In genomic region chr7:27128776-27129728, GRCh38 we compare ENCODE assay signal across 10 cellular contexts. TPM values are rescaled to one million over a fixed set of nuclear protein-coding genes. Genes with fewer than 3 reads are reported as not detected.
A peak's percentile ranks its signal among the peaks of the same experiment; 100 is the strongest.
DNase-seq lines count a peak whose midpoint lies in the region; ATAC-seq, FAIRE-seq and TF ChIP-seq lines count a peak whose summit lies in the region.
"Had no signal": no experiment of that assay in that cellular context is flagged by ENCODE, and none has a peak within 500 bp of the region (broad histone marks: within the 10 kb centered on the region; RNA-seq: fewer than 3 reads in every experiment).

No MANE protein-coding gene starts in this region.

- dilution Hi-C loops in keratinocyte (cut with MboI; ENCODE audit: extremely low pct_ligation_motif_present, low sequenced_read_pairs) = no loop called here

- ATAC-seq in activated B cell treated with CpG ODN at 0.5 μM for 24 hours (ENCODE audit: low read depth) = no peak
- no peak for ATAC-seq in gastrocnemius medialis

- FAIRE-seq in keratinocyte (lab: Jason Lieb, UNC) = no peak

- H3K36me3 ChIP-seq in keratinocyte (ENCODE audit: control insufficient read depth in 2 of 2, extremely low read depth in 1 of 2, insufficient read depth in 2 of 2, low read length in 2 of 2) = no peaks in the 10 kb centered on the region
- no peaks in the 10 kb centered on the region for H3K36me3 ChIP-seq in gastrocnemius medialis
- H3K36me3 ChIP-seq in MM.1S (replicated peaks; ENCODE audit: insufficient read depth, low read length) = no peaks in the 10 kb centered on the region

- no peaks in the 10 kb centered on the region for H3K36me3 Mint-ChIP-seq in activated B cell treated with CpG ODN at 0.5 μM for 24 hours (ENCODE audit: low read depth)
- H3K36me3 Mint-ChIP-seq in osteocyte (ENCODE audit: unreplicated experiment) = no peaks in the 10 kb centered on the region

- H3F3A ChIP-seq in MM.1S (ENCODE audit: insufficient read depth, low read length) = no peaks in the 10 kb centered on the region

- H3K9me2 ChIP-seq in MM.1S (replicated peaks; ENCODE audit: insufficient read depth, low read length) = no peaks in the 10 kb centered on the region

- TF ChIP-seq CTCF in activated B cell treated with CpG ODN at 0.5 μM for 24 hours (IDR thresholded peaks at IDR 0.05) = no peak
- TF ChIP-seq CTCF in keratinocyte (optimal IDR thresholded peaks at IDR 0.05 in 1 of 3, IDR thresholded peaks at IDR 0.05 in 1 of 3, conservative IDR thresholded peaks at IDR 0.05 in 1 of 3; ENCODE audit: extremely low read depth in 1 of 3, insufficient read depth in 2 of 3, low read length in 3 of 3) = no peak
- TF ChIP-seq CTCF in gastrocnemius medialis (IDR thresholded peaks at IDR 0.05 in 4 of 5, conservative IDR thresholded peaks at IDR 0.05 in 1 of 5) = no peak
- TF ChIP-seq CTCF in osteocyte (IDR thresholded peaks at IDR 0.05) = no peak
- no peak for TF ChIP-seq CTCF in MM.1S (IDR thresholded peaks at IDR 0.05; ENCODE audit: low read length)

- peak overlapping the region; percentile 4 for H3K4me3 Mint-ChIP-seq in activated B cell treated with CpG ODN at 0.5 μM for 24 hours
- no peak overlapping the region for H3K4me3 Mint-ChIP-seq in osteocyte (ENCODE audit: unreplicated experiment)

- H3K9me1 ChIP-seq in keratinocyte (ENCODE audit: control insufficient read depth, extremely low read depth, insufficient read depth, low read length) = no peaks in the 10 kb centered on the region

- TF ChIP-seq POLR2A in gastrocnemius medialis (IDR thresholded peaks at IDR 0.05) = no peak

- H3K9me3 ChIP-seq in keratinocyte (ENCODE audit: control insufficient read depth, low read depth, low read length) (no peaks in the 10 kb centered on the region), gastrocnemius medialis (no peaks in the 10 kb centered on the region), MM.1S (replicated peaks; ENCODE audit: insufficient read depth, low read length) (no peaks in the 10 kb centered on the region)

- peaks cover 43% of the 10 kb centered on the region for H3K27me3 Mint-ChIP-seq in activated B cell treated with CpG ODN at 0.5 μM for 24 hours
- H3K27me3 Mint-ChIP-seq in osteocyte (ENCODE audit: unreplicated experiment) = peaks cover 90% of the 10 kb centered on the region

- H3K4me2 ChIP-seq in keratinocyte (ENCODE audit: control insufficient read depth, extremely low read depth, insufficient read depth, low read depth, low read length) (peak overlapping the region; percentile 72), MM.1S (ENCODE audit: low read depth, low read length) (no peak overlapping the region)

- no peak overlapping the region for H2AFZ ChIP-seq in keratinocyte (ENCODE audit: control insufficient read depth, low read length)
- H2AFZ ChIP-seq in MM.1S (ENCODE audit: low read length) = no peak overlapping the region

- no peaks in the 10 kb centered on the region for H4K20me1 ChIP-seq in keratinocyte (ENCODE audit: control insufficient read depth, extremely low read depth, insufficient read depth, low read length)
- no peaks in the 10 kb centered on the region for H4K20me1 ChIP-seq in MM.1S (ENCODE audit: insufficient read depth, low read length)

- H3K27me3 ChIP-seq in keratinocyte (ENCODE audit: control insufficient read depth, extremely low read depth, insufficient read depth, low read length) (no peaks in the 10 kb centered on the region), gastrocnemius medialis (no peaks in the 10 kb centered on the region), MM.1S (replicated peaks; ENCODE audit: insufficient read depth, low read length) (peaks cover 3% of the 10 kb centered on the region; the same call in 1 of the 2 replicates)

- H3K79me2 ChIP-seq in keratinocyte (ENCODE audit: control insufficient read depth, insufficient read depth, low read length) (peaks cover 10% of the 10 kb centered on the region), MM.1S (ENCODE audit: low read length) (no peaks in the 10 kb centered on the region)

- DNase-seq in ELF-1 (ENCODE audit: low read depth, low spot score) (peak; percentile 23), activated B cell treated with CpG ODN at 0.5 μM for 24 hours (no peak), keratinocyte (ENCODE audit: low read depth, low spot score) (no peak), gastrocnemius medialis (no peak), osteocyte (ENCODE audit: extremely low spot score, unreplicated experiment) (no peak), NCI-H2081 treated with DMSO at 0.1 percent for 48 hours (lab: John Stamatoyannopoulos, UW) (no peak), MM.1S (no peak), dedifferentiated amniotic fluid mesenchymal stem cell (ENCODE audit: extremely low spot score) (no peak)
- DNase-seq: activated T-cell treated with anti-CD3 and anti-CD28 coated beads, Interleukin-2, amount 50 U/mL, for 48 hours; KG1 had no signal

- H3K27ac Mint-ChIP-seq in activated B cell treated with CpG ODN at 0.5 μM for 24 hours (no peak overlapping the region), osteocyte (ENCODE audit: unreplicated experiment) (no peak overlapping the region)

- intact Hi-C loops in activated B cell treated with CpG ODN at 0.5 μM for 24 hours (cut with micrococcal nuclease) (no loop called here), gastrocnemius medialis (cut with DNase I; ENCODE audit: low total_unique reads) (loop anchor here (5.0 kb wide), 1 partner anchor 97 kb away; no protein-coding TSS in a partner anchor)

- H3K9me3 Mint-ChIP-seq in activated B cell treated with CpG ODN at 0.5 μM for 24 hours (no peaks in the 10 kb centered on the region), osteocyte (ENCODE audit: unreplicated experiment) (no peaks in the 10 kb centered on the region)

- H3K4me1 Mint-ChIP-seq in activated B cell treated with CpG ODN at 0.5 μM for 24 hours = no peaks in the 10 kb centered on the region
- peaks cover 2% of the 10 kb centered on the region for H3K4me1 Mint-ChIP-seq in osteocyte (ENCODE audit: unreplicated experiment)

- CTCF ChIA-PET in activated B cell treated with CpG ODN at 0.5 μM for 24 hours (lab: Charles Lee) = no interaction called here

- POLR2A ChIA-PET in activated B cell treated with CpG ODN at 0.5 μM for 24 hours (lab: Charles Lee) = no interaction called here

- H3K9ac ChIP-seq in keratinocyte (ENCODE audit: control insufficient read depth, extremely low read depth, insufficient read depth, low read length) = peak overlapping the region; percentile 77
- H3K9ac ChIP-seq in MM.1S (ENCODE audit: low read length) = no peak overlapping the region

- peak overlapping the region in 1 of 3 experiments; percentile 53 for H3K4me3 ChIP-seq in keratinocyte (ENCODE audit: control insufficient read depth in 2 of 3, extremely low read depth in 1 of 3, insufficient read depth in 2 of 3, low read depth in 1 of 3, low read length in 3 of 3)
- peak overlapping the region; percentile 60 to 90 (median 76) for H3K4me3 ChIP-seq in gastrocnemius medialis
- H3K4me3 ChIP-seq in MM.1S (ENCODE audit: low read length) = no peak overlapping the region

- H3K4me1 ChIP-seq in keratinocyte (ENCODE audit: control insufficient read depth, extremely low read depth, insufficient read depth, low read length) = peaks cover 15% of the 10 kb centered on the region
- H3K4me1 ChIP-seq in gastrocnemius medialis = peaks cover 49 to 62% of the 10 kb centered on the region in 2 donors
- H3K4me1 ChIP-seq in MM.1S (ENCODE audit: low read length) = no peaks in the 10 kb centered on the region

- H3K27ac ChIP-seq in keratinocyte (ENCODE audit: control insufficient read depth, insufficient read depth, low read length) (no peak overlapping the region), gastrocnemius medialis (peak overlapping the region; percentile 88 to 97 (median 95)), MM.1S (ENCODE audit: low read length) (no peak overlapping the region)

- in situ Hi-C loops in gastrocnemius medialis (cut with MboI; ENCODE audit: low sequenced_read_pairs in 4 of 4) = no loop called here

RNA-seq across cellular contexts. Expression of gene HOXA4, which starts 1.5 kb away (rescaled TPM):
- 0.17 and 0.40 TPM in 2 replicates for total RNA-seq in activated B cell treated with CpG ODN at 0.5 μM for 24 hours
- 0.40 to 1.8 TPM (median 1.5 TPM) in 3 replicates for polyA plus RNA-seq in keratinocyte
- 0.55 TPM for polyA plus RNA-seq in keratinocyte (2011; ENCODE audit: low read depth)
- 1.3 and 1.5 TPM in 2 replicates for polyA plus RNA-seq in keratinocyte (2011; cell fraction: cytosol; rRNA removed)
- 2.1 and 2.6 TPM in 2 replicates for polyA plus RNA-seq in keratinocyte (2011; cell fraction: nucleus; rRNA removed)
- polyA plus RNA-seq in keratinocyte (2012; ENCODE audit: low replicate concordance) = 1.2 and 1.7 TPM in 2 replicates
- 0.30 to 0.99 TPM (median 0.74 TPM) in 3 replicates for polyA minus RNA-seq in keratinocyte
- polyA minus RNA-seq in keratinocyte (2011; cell fraction: cytosol; rRNA and poly(A)+ RNA removed) = not detected
- polyA minus RNA-seq in keratinocyte (2011; cell fraction: nucleus; rRNA and poly(A)+ RNA removed) = 0.54 and 0.63 TPM in 2 replicates
- total RNA-seq in gastrocnemius medialis = 1 to 10 TPM; 1.7 to 4.2 (median 2.9) TPM
- not detected in 2 replicates for total RNA-seq in osteocyte

RNA-seq across cellular contexts. Expression of gene HOXA5, which starts 14.4 kb away (rescaled TPM):
- total RNA-seq in activated B cell treated with CpG ODN at 0.5 μM for 24 hours (not detected in 2 replicates), gastrocnemius medialis (1 to 10 TPM; 2.7 to 7.1 (median 7.0) TPM), osteocyte (not detected in 2 replicates)
- polyA plus RNA-seq in keratinocyte = 3.3 to 7.1 TPM (median 4.5 TPM) in 3 replicates
- polyA plus RNA-seq in keratinocyte (2011; ENCODE audit: low read depth) = 6.8 TPM
- polyA plus RNA-seq in keratinocyte (2011; cell fraction: cytosol; rRNA removed) = 3.1 and 4.3 TPM in 2 replicates
- 9.4 and 10.0 TPM in 2 replicates for polyA plus RNA-seq in keratinocyte (2011; cell fraction: nucleus; rRNA removed)
- 3.2 and 5.0 TPM in 2 replicates for polyA plus RNA-seq in keratinocyte (2012; ENCODE audit: low replicate concordance)
- 2.3 to 4.3 TPM (median 2.7 TPM) in 3 replicates for polyA minus RNA-seq in keratinocyte
- 4.4 TPM for polyA minus RNA-seq in keratinocyte (2011; cell fraction: cytosol; rRNA and poly(A)+ RNA removed)
- polyA minus RNA-seq in keratinocyte (2011; cell fraction: nucleus; rRNA and poly(A)+ RNA removed) = 5.0 and 5.5 TPM in 2 replicates

RNA-seq across cellular contexts. Expression of gene HOXA6, which starts 18.5 kb away (rescaled TPM):
- total RNA-seq in activated B cell treated with CpG ODN at 0.5 μM for 24 hours (not detected in 2 replicates), gastrocnemius medialis (1 to 10 TPM; 2.6 to 5.6 (median 4.2) TPM), osteocyte (not detected in 2 replicates)
- 0.52 to 0.72 TPM (median 0.54 TPM) in 3 replicates for polyA plus RNA-seq in keratinocyte
- polyA plus RNA-seq in keratinocyte (2011; ENCODE audit: low read depth) = not detected
- 0.26 and 0.68 TPM in 2 replicates for polyA plus RNA-seq in keratinocyte (2011; cell fraction: cytosol; rRNA removed)
- 1.8 and 2.5 TPM in 2 replicates for polyA plus RNA-seq in keratinocyte (2011; cell fraction: nucleus; rRNA removed)
- 0.44 and 1.4 TPM in 2 replicates for polyA plus RNA-seq in keratinocyte (2012; ENCODE audit: low replicate concordance)
- polyA minus RNA-seq in keratinocyte = 0.59 to 2.3 TPM (median 1.1 TPM) in 3 replicates
- polyA minus RNA-seq in keratinocyte (2011; cell fraction: cytosol; rRNA and poly(A)+ RNA removed) = not detected
- polyA minus RNA-seq in keratinocyte (2011; cell fraction: nucleus; rRNA and poly(A)+ RNA removed) = 2.7 and 3.6 TPM in 2 replicates

RNA-seq across cellular contexts. Expression of gene HOXA3, which starts 23.3 kb away (rescaled TPM):
- total RNA-seq in activated B cell treated with CpG ODN at 0.5 μM for 24 hours = not detected in 2 replicates
- 0.17 to 0.84 TPM (median 0.58 TPM) in 3 replicates for polyA plus RNA-seq in keratinocyte
- polyA plus RNA-seq in keratinocyte (2011; ENCODE audit: low read depth) = 0.87 TPM
- 0.55 and 0.95 TPM in 2 replicates for polyA plus RNA-seq in keratinocyte (2011; cell fraction: cytosol; rRNA removed)
- 1.2 and 2.0 TPM in 2 replicates for polyA plus RNA-seq in keratinocyte (2011; cell fraction: nucleus; rRNA removed)
- 1.1 and 3.2 TPM in 2 replicates for polyA plus RNA-seq in keratinocyte (2012; ENCODE audit: low replicate concordance)
- 0.22 to 1.2 TPM in 2 of 3 replicates, not detected in the other for polyA minus RNA-seq in keratinocyte
- 1.9 TPM for polyA minus RNA-seq in keratinocyte (2011; cell fraction: cytosol; rRNA and poly(A)+ RNA removed)
- polyA minus RNA-seq in keratinocyte (2011; cell fraction: nucleus; rRNA and poly(A)+ RNA removed) = 0.54 and 1.2 TPM in 2 replicates
- 1 to 10 TPM in 3 of 4 donors, under 1 TPM in 1; 0.53 to 6.2 (median 3.0) TPM for total RNA-seq in gastrocnemius medialis
- total RNA-seq in osteocyte = not detected in 2 replicates

RNA-seq across cellular contexts. Expression of gene HOXA2, which starts 26.6 kb away (rescaled TPM):
- total RNA-seq in activated B cell treated with CpG ODN at 0.5 μM for 24 hours (not detected in 2 replicates), gastrocnemius medialis (under 1 TPM in 3 of 4 donors, not detected in 1; 0.29 to 0.88 (median 0.38) TPM), osteocyte (not detected in 2 replicates)
- 0.22 to 1.1 TPM (median 0.71 TPM) in 3 replicates for polyA plus RNA-seq in keratinocyte
- polyA plus RNA-seq in keratinocyte (2011; ENCODE audit: low read depth) = 0.24 TPM
- 0.25 and 0.47 TPM in 2 replicates for polyA plus RNA-seq in keratinocyte (2011; cell fraction: cytosol; rRNA removed)
- polyA plus RNA-seq in keratinocyte (2011; cell fraction: nucleus; rRNA removed) = 1.1 and 1.2 TPM in 2 replicates
- 0.14 and 0.80 TPM in 2 replicates for polyA plus RNA-seq in keratinocyte (2012; ENCODE audit: low replicate concordance)
- polyA minus RNA-seq in keratinocyte = 0.23 to 0.35 TPM in 2 of 3 replicates, not detected in the other
- not detected for polyA minus RNA-seq in keratinocyte (2011; cell fraction: cytosol; rRNA and poly(A)+ RNA removed)
- 0.54 TPM in 1 of 2 replicates, not detected in the other for polyA minus RNA-seq in keratinocyte (2011; cell fraction: nucleus; rRNA and poly(A)+ RNA removed)

Comparison
In these comparisons a context has a peak if more than half of its experiments do, and no peak if none do; other contexts are left out.
1. H3K27ac ChIP-seq: peak in gastrocnemius medialis (4 of 4); none in keratinocyte (single experiment) and MM.1S (single experiment).